ENCODE assay signal across 19 cellular contexts in the genomic region with DNA sequence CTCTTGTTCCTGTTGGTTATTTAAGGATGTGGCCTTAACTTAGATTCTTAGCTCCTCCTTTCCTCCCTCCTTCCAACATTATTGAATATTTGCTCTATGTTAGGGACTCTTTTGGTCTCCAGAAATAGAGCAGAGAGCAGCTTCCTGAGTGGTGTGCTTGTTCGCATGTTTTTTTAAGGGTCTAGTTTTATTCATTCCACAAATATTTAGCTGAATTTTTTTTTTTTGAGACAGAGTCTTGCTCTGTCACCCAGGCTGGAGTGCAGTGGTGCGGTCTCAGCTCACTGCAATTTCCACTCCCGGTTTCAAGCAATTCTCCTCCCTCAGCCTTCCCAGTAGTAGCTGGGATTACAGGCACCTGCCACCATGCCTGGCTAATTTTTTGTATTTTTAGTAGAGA.
DNase-seq lines count a peak whose midpoint lies in the region; ATAC-seq and TF ChIP-seq lines count a peak whose summit lies in the region.
"Had no signal": no experiment of that assay in that cellular context is flagged by ENCODE, and none has a peak within 500 bp of the region (broad histone marks: within the 10 kb centered on the region; RNA-seq: fewer than 3 reads in every experiment).

No MANE protein-coding gene starts in this region.

- ATAC-seq in activated T-cell treated with anti-CD3 and anti-CD28 coated beads, Interleukin-2, amount 50 U/mL, for 72 hours (replicated peaks in 1 of 2), result no peak
- no peak for ATAC-seq in activated T-cell treated with anti-CD3 and anti-CD28 coated beads, Interleukin-2, amount 50 U/mL, for 4 hours
- ATAC-seq in activated T-helper 17 cell treated with anti-CD3 and anti-CD28 coated beads, Interleukin-2, amount 50 U/mL, for 72 hours (replicated peaks), result no peak
- ATAC-seq in left lobe of liver, result peak; percentile 8

- no peaks in the 10 kb centered on the region for H3K9me3 ChIP-seq in subcutaneous abdominal adipose tissue (ENCODE audit: control insufficient read depth in 5 of 5, low read length in 5 of 5)
- H3K9me3 ChIP-seq: ovary had no signal

- peak overlapping the region; percentile 13 for H3K27ac Mint-ChIP-seq in activated T-cell treated with anti-CD3 and anti-CD28 coated beads, Interleukin-2, amount 50 U/mL, for 72 hours
- H3K27ac Mint-ChIP-seq in activated T-helper 17 cell treated with anti-CD3 and anti-CD28 coated beads, Interleukin-2, amount 50 U/mL, for 72 hours, result peak overlapping the region; percentile 80
- H3K27ac Mint-ChIP-seq: activated B cell treated with CpG ODN at 0.5 μM for 24 hours had no signal

- DNase-seq in activated T-cell treated with anti-CD3 and anti-CD28 coated beads, Interleukin-2, amount 50 U/mL, for 72 hours, result no peak
- DNase-seq in activated T-cell treated with anti-CD3 and anti-CD28 coated beads, Interleukin-2, amount 50 U/mL, for 4 hours, result no peak
- DNase-seq in left lobe of liver (ENCODE audit: low spot score) (no peak), ecto neural progenitor cell (ENCODE audit: low spot score) (no peak), GM13976 (ENCODE audit: low spot score) (no peak), COLO829 (ENCODE audit: low spot score) (no peak)
- DNase-seq: 8988T; activated B cell treated with CpG ODN at 0.5 μM for 24 hours; activated effector memory CD4-positive, alpha-beta T cell treated with anti-CD3 and anti-CD28 coated beads, Interleukin-2, amount 50 U/mL, for 16 hours; CD8-positive, alpha-beta memory T cell; effector memory CD4-positive, alpha-beta T cell; hippocampal formation; NCI-H1694 treated with DMSO at 0.1 percent for 48 hours; NCI-H345; ovary; T-helper 2 cell had no signal

- in situ Hi-C loops in GM13976 (cut with MboI; ENCODE audit: low sequenced_read_pairs, unreplicated experiment), result no loop called here

- H3K4me1 Mint-ChIP-seq in activated T-cell treated with anti-CD3 and anti-CD28 coated beads, Interleukin-2, amount 50 U/mL, for 72 hours (ENCODE audit: low read depth), result peaks cover 68% of the 10 kb centered on the region
- H3K4me1 Mint-ChIP-seq in activated T-cell treated with anti-CD3 and anti-CD28 coated beads, Interleukin-2, amount 50 U/mL, for 4 hours (ENCODE audit: low read depth), result peaks cover 65% of the 10 kb centered on the region
- H3K4me1 Mint-ChIP-seq in activated T-helper 17 cell treated with anti-CD3 and anti-CD28 coated beads, Interleukin-2, amount 50 U/mL, for 72 hours, result peaks cover 35% of the 10 kb centered on the region

- H3K27me3 ChIP-seq in subcutaneous abdominal adipose tissue (ENCODE audit: control insufficient read depth in 5 of 5, insufficient read depth in 4 of 5, low read length in 5 of 5), result no peaks in the 10 kb centered on the region
- H3K27me3 ChIP-seq: ovary had no signal

- H3K9ac ChIP-seq in subcutaneous abdominal adipose tissue (ENCODE audit: low read length in 5 of 5), result no peak overlapping the region

- no peaks in the 10 kb centered on the region for H3K9me3 Mint-ChIP-seq in activated T-cell treated with anti-CD3 and anti-CD28 coated beads, Interleukin-2, amount 50 U/mL, for 72 hours
- no peaks in the 10 kb centered on the region for H3K9me3 Mint-ChIP-seq in activated T-cell treated with anti-CD3 and anti-CD28 coated beads, Interleukin-2, amount 50 U/mL, for 4 hours
- H3K9me3 Mint-ChIP-seq in activated T-helper 17 cell treated with anti-CD3 and anti-CD28 coated beads, Interleukin-2, amount 50 U/mL, for 72 hours, result no peaks in the 10 kb centered on the region
- H3K9me3 Mint-ChIP-seq: activated B cell treated with CpG ODN at 0.5 μM for 24 hours; CD8-positive, alpha-beta memory T cell had no signal

- H3K27me3 Mint-ChIP-seq in activated T-cell treated with anti-CD3 and anti-CD28 coated beads, Interleukin-2, amount 50 U/mL, for 72 hours (ENCODE audit: low read depth), result no peaks in the 10 kb centered on the region
- no peaks in the 10 kb centered on the region for H3K27me3 Mint-ChIP-seq in activated T-cell treated with anti-CD3 and anti-CD28 coated beads, Interleukin-2, amount 50 U/mL, for 4 hours (ENCODE audit: low read depth)
- H3K27me3 Mint-ChIP-seq in activated T-helper 17 cell treated with anti-CD3 and anti-CD28 coated beads, Interleukin-2, amount 50 U/mL, for 72 hours, result no peaks in the 10 kb centered on the region
- H3K27me3 Mint-ChIP-seq: activated B cell treated with CpG ODN at 0.5 μM for 24 hours; CD8-positive, alpha-beta memory T cell had no signal

- peaks cover 0 to 1% of the 10 kb centered on the region in 2 donors for H3K36me3 Mint-ChIP-seq in activated T-cell treated with anti-CD3 and anti-CD28 coated beads, Interleukin-2, amount 50 U/mL, for 72 hours (ENCODE audit: insufficient read depth in 2 of 2)
- peaks cover 3% of the 10 kb centered on the region for H3K36me3 Mint-ChIP-seq in activated T-cell treated with anti-CD3 and anti-CD28 coated beads, Interleukin-2, amount 50 U/mL, for 4 hours (ENCODE audit: insufficient read depth)
- no peaks in the 10 kb centered on the region for H3K36me3 Mint-ChIP-seq in activated T-helper 17 cell treated with anti-CD3 and anti-CD28 coated beads, Interleukin-2, amount 50 U/mL, for 72 hours (ENCODE audit: low read depth)
- H3K36me3 Mint-ChIP-seq: CD8-positive, alpha-beta memory T cell had no signal

- no peak overlapping the region for H3K4me3 ChIP-seq in subcutaneous abdominal adipose tissue (ENCODE audit: low read depth in 1 of 5, low read length in 5 of 5)
- H3K4me3 ChIP-seq: ovary, skin epidermis had no signal

- no peak for TF ChIP-seq CTCF in GM13976 (IDR thresholded peaks at IDR 0.05; ENCODE audit: borderline replicate concordance, control extremely low read depth, extremely low read depth, insufficient read depth, missing control alignments)

- H3K36me3 ChIP-seq in subcutaneous abdominal adipose tissue (ENCODE audit: control insufficient read depth in 5 of 5, insufficient read depth in 5 of 5, low read length in 5 of 5), result no peaks in the 10 kb centered on the region
- H3K36me3 ChIP-seq: ovary had no signal

- peak overlapping the region; percentile 42 for H3K27ac ChIP-seq in subcutaneous abdominal adipose tissue (ENCODE audit: low read depth, low read length)
- H3K27ac ChIP-seq: ovary had no signal

- H3K4me3 Mint-ChIP-seq in activated T-cell treated with anti-CD3 and anti-CD28 coated beads, Interleukin-2, amount 50 U/mL, for 72 hours, result no peak overlapping the region
- H3K4me3 Mint-ChIP-seq in activated T-cell treated with anti-CD3 and anti-CD28 coated beads, Interleukin-2, amount 50 U/mL, for 4 hours, result no peak overlapping the region
- H3K4me3 Mint-ChIP-seq in activated T-helper 17 cell treated with anti-CD3 and anti-CD28 coated beads, Interleukin-2, amount 50 U/mL, for 72 hours, result no peak overlapping the region
- H3K4me3 Mint-ChIP-seq: activated B cell treated with CpG ODN at 0.5 μM for 24 hours; CD8-positive, alpha-beta memory T cell had no signal

- H3K4me1 ChIP-seq in subcutaneous abdominal adipose tissue (ENCODE audit: control insufficient read depth in 5 of 5, insufficient read depth in 5 of 5, low read length in 5 of 5), result peaks cover 5 to 39% (median 33%) of the 10 kb centered on the region in 5 donors
